ENCODE assay signal across 8 cellular contexts in the genomic region with DNA sequence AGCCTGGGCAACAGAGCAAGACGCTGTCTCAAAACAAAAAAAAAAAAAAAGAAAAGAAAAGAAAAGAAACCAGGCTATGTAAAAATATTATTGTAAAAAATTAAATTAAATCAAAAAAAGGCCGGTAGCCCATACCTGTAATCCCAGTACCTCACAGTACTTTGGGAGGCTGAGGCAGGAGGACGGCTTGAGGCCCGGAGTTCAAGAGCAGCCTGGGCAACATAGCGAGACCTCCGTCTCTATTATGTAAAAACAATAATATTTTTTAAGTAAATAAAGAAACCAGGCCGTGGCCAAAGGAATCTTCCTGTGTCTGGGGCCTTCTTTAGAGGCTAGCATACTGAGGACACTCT. TPM values are rescaled to one million over a fixed set of nuclear protein-coding genes. Genes with fewer than 3 reads are reported as not detected.
DNase-seq lines count a peak whose midpoint lies in the region; ATAC-seq, FAIRE-seq and TF ChIP-seq lines count a peak whose summit lies in the region.

No MANE protein-coding gene starts in this region.

- H3K27me3 Mint-ChIP-seq in T-helper 2 cell treated with Interferon-gamma antibody and Interleukin-4, amounts not matched to agents 5 μg/mL and 100 μg/mL, for 36 hours (ENCODE audit: low read depth) = no peaks in the 10 kb centered on the region

- no peak for TF ChIP-seq CTCF in kidney (IDR thresholded peaks at IDR 0.05; ENCODE audit: borderline replicate concordance, extremely low read depth, insufficient read depth)

- H3K36me3 Mint-ChIP-seq in T-helper 2 cell treated with Interferon-gamma antibody and Interleukin-4, amounts not matched to agents 5 μg/mL and 100 μg/mL, for 36 hours (ENCODE audit: low read depth) = peaks cover 25% of the 10 kb centered on the region

- H3K4me1 Mint-ChIP-seq in T-helper 2 cell treated with Interferon-gamma antibody and Interleukin-4, amounts not matched to agents 5 μg/mL and 100 μg/mL, for 36 hours (ENCODE audit: low read depth) = peaks cover 14% of the 10 kb centered on the region

- H3K36me3 ChIP-seq in adipocyte (ENCODE audit: control insufficient read depth, insufficient read depth, low read length, severe bottlenecking) (peaks cover 12% of the 10 kb centered on the region), kidney (ENCODE audit: control insufficient read depth in 1 of 2, insufficient read depth in 2 of 2, low read length in 2 of 2) (peaks cover 9 to 12% of the 10 kb centered on the region in 2 donors), subcutaneous abdominal adipose tissue (ENCODE audit: control insufficient read depth in 5 of 5, insufficient read depth in 5 of 5, low read length in 5 of 5) (peaks cover 0 to 16% (median 15%) of the 10 kb centered on the region in 5 donors)

- H3K4me1 ChIP-seq in adipocyte (ENCODE audit: control insufficient read depth, insufficient read depth, low read length) = peaks cover 20% of the 10 kb centered on the region
- peaks cover 7 to 8% of the 10 kb centered on the region in 2 donors for H3K4me1 ChIP-seq in kidney (ENCODE audit: control insufficient read depth in 1 of 2, insufficient read depth in 1 of 2, low read depth in 1 of 2, low read length in 2 of 2)
- H3K4me1 ChIP-seq in subcutaneous abdominal adipose tissue (ENCODE audit: control insufficient read depth in 5 of 5, insufficient read depth in 5 of 5, low read length in 5 of 5) = peaks cover 0 to 25% (median 22%) of the 10 kb centered on the region in 5 donors

- H3K9me3 Mint-ChIP-seq in T-helper 2 cell treated with Interferon-gamma antibody and Interleukin-4, amounts not matched to agents 5 μg/mL and 100 μg/mL, for 36 hours = no peaks in the 10 kb centered on the region

- H3K9ac ChIP-seq in adipocyte (ENCODE audit: low read length) = peak overlapping the region; percentile 100
- H3K9ac ChIP-seq in kidney (ENCODE audit: low read length in 2 of 2) = peak overlapping the region; percentile 74 to 100
- H3K9ac ChIP-seq in subcutaneous abdominal adipose tissue (ENCODE audit: low read length in 5 of 5) = peak overlapping the region; percentile 89 to 100 (median 100)

- H3K4me3 Mint-ChIP-seq in T-helper 2 cell treated with Interferon-gamma antibody and Interleukin-4, amounts not matched to agents 5 μg/mL and 100 μg/mL, for 36 hours = peak overlapping the region; percentile 97

- H3K27ac Mint-ChIP-seq in T-helper 2 cell treated with Interferon-gamma antibody and Interleukin-4, amounts not matched to agents 5 μg/mL and 100 μg/mL, for 36 hours = peak overlapping the region; percentile 94

- H3K27me3 ChIP-seq in adipocyte (replicated peaks; ENCODE audit: control insufficient read depth, insufficient read depth, low read length) = no peaks in the 10 kb centered on the region
- no peaks in the 10 kb centered on the region for H3K27me3 ChIP-seq in subcutaneous abdominal adipose tissue (ENCODE audit: control insufficient read depth in 5 of 5, insufficient read depth in 4 of 5, low read length in 5 of 5)

- no peak for DNase-seq in T-helper 2 cell treated with Interferon-gamma antibody and Interleukin-4, amounts not matched to agents 5 μg/mL and 100 μg/mL, for 36 hours (ENCODE audit: low spot score)
- DNase-seq in T-helper 2 cell (no peak), adipocyte (ENCODE audit: low read depth) (no peak), kidney (no peak), HPDE6-E6E7 (ENCODE audit: extremely low spot score) (no peak)
- no peak for DNase-seq in stimulated activated naive CD4-positive, alpha-beta T cell (lab: John Stamatoyannopoulos, UW)

- no peak for ATAC-seq in HG02642 (IDR thresholded peaks at IDR 0.05; ENCODE audit: poor library complexity, unreplicated experiment)

- H3K9me3 ChIP-seq in adipocyte (ENCODE audit: control insufficient read depth, low read length) = no peaks in the 10 kb centered on the region
- H3K9me3 ChIP-seq in kidney (ENCODE audit: control insufficient read depth in 1 of 2, low read length in 2 of 2) = no peaks in the 10 kb centered on the region
- no peaks in the 10 kb centered on the region for H3K9me3 ChIP-seq in subcutaneous abdominal adipose tissue (ENCODE audit: control insufficient read depth in 5 of 5, low read length in 5 of 5)

- peak overlapping the region; percentile 98 for H3K4me3 ChIP-seq in adipocyte (ENCODE audit: low read length)
- H3K4me3 ChIP-seq in kidney (ENCODE audit: low read length in 2 of 2) = peak overlapping the region; percentile 65 to 100
- peak overlapping the region; percentile 82 to 98 (median 95) for H3K4me3 ChIP-seq in subcutaneous abdominal adipose tissue (ENCODE audit: low read depth in 1 of 5, low read length in 5 of 5)

- H3K27ac ChIP-seq in kidney (ENCODE audit: low read depth in 2 of 2, low read length in 2 of 2) = peak overlapping the region; percentile 99 to 100
- peak overlapping the region; percentile 99 for H3K27ac ChIP-seq in subcutaneous abdominal adipose tissue (ENCODE audit: low read depth, low read length)

- intact Hi-C loops in kidney (cut with DNase I) = no loop called here

- no peak for FAIRE-seq in kidney (lab: Jason Lieb, UNC)

RNA-seq across cellular contexts. Expression of gene CAPNS1, which starts 0.8 kb away (rescaled TPM):
- 861 TPM for total RNA-seq in kidney
- polyA plus RNA-seq in kidney (ENCODE audit: insufficient read depth, low read depth, low replicate concordance) = 1,098 TPM

RNA-seq across cellular contexts. Expression of gene COX7A1, which starts 13.2 kb away (rescaled TPM):
- total RNA-seq in kidney = 56.2 TPM
- 199 TPM for polyA plus RNA-seq in kidney (ENCODE audit: insufficient read depth, low read depth, low replicate concordance)

RNA-seq across cellular contexts. Expression of gene TBCB, which starts 23.8 kb away (rescaled TPM):
- 144 TPM for total RNA-seq in kidney
- 242 TPM for polyA plus RNA-seq in kidney (ENCODE audit: insufficient read depth, low read depth, low replicate concordance)

RNA-seq across cellular contexts. Expression of gene POLR2I, which starts 24.4 kb away (rescaled TPM):
- total RNA-seq in kidney = 59.9 TPM
- polyA plus RNA-seq in kidney (ENCODE audit: insufficient read depth, low read depth, low replicate concordance) = 119 TPM

RNA-seq across cellular contexts. Expression of gene OVOL3, which starts 28.2 kb away (rescaled TPM):
- not detected for total RNA-seq in kidney
- polyA plus RNA-seq in kidney (ENCODE audit: insufficient read depth, low read depth, low replicate concordance) = not detected
